8 cellular contexts compared by ENCODE assay signal in genomic region chr15:76336254-76337046, GRCh38. TPM values are rescaled to one million over a fixed set of nuclear protein-coding genes. Genes with fewer than 3 reads are reported as not detected.
DNase-seq lines count a peak whose midpoint lies in the region; ATAC-seq lines count a peak whose summit lies in the region.

TSS of gene ISL2 (plus strand) at chr15:76336773. CDS start at chr15:76336884, 111 bp downstream.

- peak within 1 kb of the TSS; percentile 86 for H3K4me3 ChIP-seq in Jurkat, Clone E6-1 (ENCODE audit: low read length)

- peak; percentile 98 for DNase-seq in Daoy (ENCODE audit: low read depth)
- DNase-seq in Jurkat, Clone E6-1 (ENCODE audit: low read depth, low spot score), result peak; percentile 94
- DNase-seq in T-helper 22 cell (ENCODE audit: low read depth), result peak; percentile 37
- peak; percentile 28 to 65 for DNase-seq in dermis microvascular lymphatic vessel endothelial cell (ENCODE audit: low read depth in 2 of 2)
- peak; percentile 62 to 82 for DNase-seq in lung microvascular endothelial cell (ENCODE audit: low read depth in 2 of 2)
- peak; percentile 74 to 81 for DNase-seq in stimulated activated CD8-positive, alpha-beta memory T cell treated with anti-CD3 and anti-CD28 coated beads, Interleukin-15, amount 100 ng/mL, for 48 hours (ENCODE audit: low read depth in 2 of 2)

- ATAC-seq in GM21528 (IDR thresholded peaks at IDR 0.05; ENCODE audit: low FRiP score, unreplicated experiment), result peak; percentile 51
- ATAC-seq in HG02884 (IDR thresholded peaks at IDR 0.05; ENCODE audit: unreplicated experiment), result no peak

RNA-seq across cellular contexts. Expression of gene ISL2, which starts in this region (rescaled TPM):
- 3.2 and 5.0 TPM in 2 replicates for total RNA-seq in Daoy (2014; rRNA removed; shearing (Covaris generic))
- 6.6 TPM for polyA plus RNA-seq in Jurkat, Clone E6-1 (2012; ENCODE audit: insufficient read depth, insufficient read length)
- total RNA-seq in dermis microvascular lymphatic vessel endothelial cell, result 0.63 and 0.90 TPM in 2 replicates
- total RNA-seq in lung microvascular endothelial cell, result 0.40 and 0.65 TPM in 2 replicates

Comparison
In these comparisons a context has a peak if more than half of its experiments do, and no peak if none do; other contexts are left out.
1. Peak in DNase-seq in dermis microvascular lymphatic vessel endothelial cell; RNA of the gene not detected or under 1 TPM.
2. Peak in DNase-seq in lung microvascular endothelial cell; RNA of the gene not detected or under 1 TPM.
3. DNase-seq: peak in every context shown above with its lines; median percentile 98 in Daoy; 94 in Jurkat, Clone E6-1; 78 in stimulated activated CD8-positive, alpha-beta memory T cell treated with anti-CD3 and anti-CD28 coated beads, Interleukin-15, amount 100 ng/mL, for 48 hours; 72 in lung microvascular endothelial cell; 46 in dermis microvascular lymphatic vessel endothelial cell; 37 in T-helper 22 cell.